In genomic region chr19:13978306-13978705, GRCh38 we compare ENCODE assay signal across 9 cellular contexts. TPM values are rescaled to one million over a fixed set of nuclear protein-coding genes. Genes with fewer than 3 reads are reported as not detected.
DNase-seq lines count a peak whose midpoint lies in the region; ATAC-seq and TF ChIP-seq lines count a peak whose summit lies in the region.
"Had no signal": no experiment of that assay in that cellular context is flagged by ENCODE, and none has a peak within 500 bp of the region (broad histone marks: within the 10 kb centered on the region; RNA-seq: fewer than 3 reads in every experiment).

No MANE protein-coding gene starts in this region.

- DNase-seq in GM23338 (ENCODE audit: low spot score) (peak; percentile 99), SK-N-MC (ENCODE audit: low read depth, low spot score) (no peak), osteocyte (ENCODE audit: extremely low spot score, unreplicated experiment) (no peak), AG08396 (ENCODE audit: low spot score) (no peak), SHP77 (lab: John Stamatoyannopoulos, UW) (no peak), osteoblast (ENCODE audit: insufficient read length, low spot score, missing footprints) (no peak)

- H3K4me1 Mint-ChIP-seq in GM23338 (peaks cover 18% of the 10 kb centered on the region), osteocyte (ENCODE audit: unreplicated experiment) (peaks cover 4% of the 10 kb centered on the region)

- H3K36me3 ChIP-seq in GM23338 (ENCODE audit: insufficient read depth) (no peaks in the 10 kb centered on the region), SK-N-MC (ENCODE audit: insufficient read depth, low read length) (no peaks in the 10 kb centered on the region), gastroesophageal sphincter (peaks cover 0 to 54% of the 10 kb centered on the region in 2 donors), osteoblast (ENCODE audit: insufficient read depth, low read length) (peaks cover 11% of the 10 kb centered on the region)

- H3K9me3 ChIP-seq in SK-N-MC (ENCODE audit: low read depth, low read length) (no peaks in the 10 kb centered on the region), gastroesophageal sphincter (no peaks in the 10 kb centered on the region), osteoblast (ENCODE audit: low read depth, low read length) (no peaks in the 10 kb centered on the region)

- H3K9ac ChIP-seq in SK-N-MC (ENCODE audit: insufficient read length) = no peak overlapping the region

- H4K20me1 ChIP-seq in GM23338 (replicated peaks; ENCODE audit: insufficient read depth) = no peaks in the 10 kb centered on the region
- H4K20me1 ChIP-seq in osteoblast (ENCODE audit: insufficient read depth, low read length) = no peaks in the 10 kb centered on the region

- no peak for TF ChIP-seq EP300 in gastroesophageal sphincter (IDR thresholded peaks at IDR 0.05)

- H3K9me2 ChIP-seq in GM23338 (ENCODE audit: insufficient read depth) = no peaks in the 10 kb centered on the region

- no peak for TF ChIP-seq POLR2A in gastroesophageal sphincter (IDR thresholded peaks at IDR 0.05)

- H3K36me3 Mint-ChIP-seq in GM23338 (ENCODE audit: low read depth) = no peaks in the 10 kb centered on the region; the same call in 2 of the 3 replicates
- H3K36me3 Mint-ChIP-seq in osteocyte (ENCODE audit: unreplicated experiment) = peaks cover 19% of the 10 kb centered on the region

- H3K4me2 ChIP-seq in GM23338 = peak overlapping the region; percentile 92
- H3K4me2 ChIP-seq in osteoblast (ENCODE audit: insufficient read depth, low read length) = no peak overlapping the region

- peak; percentile 83 for ATAC-seq in GM23338
- peak; percentile 87 for ATAC-seq in gastroesophageal sphincter
- no peak for ATAC-seq in GM18519 (IDR thresholded peaks at IDR 0.05; ENCODE audit: low FRiP score, unreplicated experiment)

- no peaks in the 10 kb centered on the region for H3K27me3 ChIP-seq in GM23338 (ENCODE audit: insufficient read depth)
- H3K27me3 ChIP-seq in gastroesophageal sphincter = no peaks in the 10 kb centered on the region
- no peaks in the 10 kb centered on the region for H3K27me3 ChIP-seq in osteoblast (ENCODE audit: insufficient read depth, low read length)

- no peak overlapping the region for H3K27ac ChIP-seq in GM23338 (ENCODE audit: low read depth)
- H3K27ac ChIP-seq in SK-N-MC = peak overlapping the region; percentile 81
- H3K27ac ChIP-seq in gastroesophageal sphincter = peak overlapping the region in 3 of 4 donors; percentile 79 to 84 (median 83)
- H3K27ac ChIP-seq in osteoblast (ENCODE audit: low read depth, low read length) = no peak overlapping the region

- H3F3A ChIP-seq in GM23338 (replicated peaks; ENCODE audit: low read depth) = no peaks in the 10 kb centered on the region

- no peaks in the 10 kb centered on the region for H3K9me3 Mint-ChIP-seq in GM23338
- H3K9me3 Mint-ChIP-seq in osteocyte (ENCODE audit: unreplicated experiment) = no peaks in the 10 kb centered on the region
- H3K9me3 Mint-ChIP-seq: stimulated activated naive CD8-positive, alpha-beta T cell treated with anti-CD3 and anti-CD28 coated beads, Interleukin-15, Interleukin-2, amounts not matched to agents 100 ng/mL and 50 ng/mL, for 24 hours had no signal

- H3K4me3 ChIP-seq in GM23338 = peak overlapping the region; percentile 66
- H3K4me3 ChIP-seq in SK-N-MC = peak overlapping the region; percentile 69
- H3K4me3 ChIP-seq in gastroesophageal sphincter = peak overlapping the region; percentile 39 to 66
- H3K4me3 ChIP-seq in osteoblast (ENCODE audit: insufficient read depth, low read length) = no peak overlapping the region

- H3K4me3 Mint-ChIP-seq in GM23338 (peak overlapping the region; percentile 60), osteocyte (ENCODE audit: unreplicated experiment) (peak overlapping the region; percentile 48)

- no CpG with 5 or more reads among the region's 19 CpGs for WGBS in gastroesophageal sphincter (ENCODE audit: low coverage in 1 of 2), 2 donors

- H3K79me2 ChIP-seq in GM23338 (replicated peaks; ENCODE audit: insufficient read depth) (no peaks in the 10 kb centered on the region), osteoblast (ENCODE audit: insufficient read depth, low read length) (no peaks in the 10 kb centered on the region)

- H2AFZ ChIP-seq in GM23338 (no peak overlapping the region), osteoblast (ENCODE audit: low read length) (no peak overlapping the region)

- peaks cover 23% of the 10 kb centered on the region for H3K4me1 ChIP-seq in GM23338 (ENCODE audit: insufficient read depth)
- H3K4me1 ChIP-seq in gastroesophageal sphincter = peaks cover 0 to 23% (median 16%) of the 10 kb centered on the region in 3 donors
- H3K4me1 ChIP-seq in osteoblast (ENCODE audit: insufficient read depth, low read length) = no peaks in the 10 kb centered on the region

- H3K27ac Mint-ChIP-seq in GM23338 (peak overlapping the region; percentile 81), osteocyte (ENCODE audit: unreplicated experiment) (no peak overlapping the region)
- H3K27ac Mint-ChIP-seq: stimulated activated naive CD8-positive, alpha-beta T cell treated with anti-CD3 and anti-CD28 coated beads, Interleukin-15, Interleukin-2, amounts not matched to agents 100 ng/mL and 50 ng/mL, for 24 hours had no signal

- TF ChIP-seq CTCF in GM23338 (conservative IDR thresholded peaks at IDR 0.05; ENCODE audit: low read depth in 2 of 2) (no peak), gastroesophageal sphincter (IDR thresholded peaks at IDR 0.05) (no peak), osteocyte (IDR thresholded peaks at IDR 0.05) (no peak), osteoblast (IDR thresholded peaks at IDR 0.05; ENCODE audit: extremely low read depth, low read depth, low read length) (no peak)

- H3K27me3 Mint-ChIP-seq in GM23338 (ENCODE audit: insufficient read depth, low read depth, poor library complexity) = peaks cover 14% of the 10 kb centered on the region
- H3K27me3 Mint-ChIP-seq in osteocyte (ENCODE audit: unreplicated experiment) = no peaks in the 10 kb centered on the region
- H3K27me3 Mint-ChIP-seq: stimulated activated naive CD8-positive, alpha-beta T cell treated with anti-CD3 and anti-CD28 coated beads, Interleukin-15, Interleukin-2, amounts not matched to agents 100 ng/mL and 50 ng/mL, for 24 hours had no signal

TF ChIP-seq in GM23338, 12 proteins besides CTCF, POLR2A, EP300 and RAD21:
- TF ChIP-seq ZNF331 (CRISPR knock-in tag; IDR thresholded peaks at IDR 0.05; ENCODE audit: low read depth) (no peak), NANOG (IDR thresholded peaks at IDR 0.05; ENCODE audit: borderline replicate concordance) (no peak), ZNF114 (CRISPR knock-in tag; IDR thresholded peaks at IDR 0.05) (no peak), CREB1 (CRISPR knock-in tag; IDR thresholded peaks at IDR 0.05; ENCODE audit: low read depth) (no peak)

RNA-seq across cellular contexts. Expression of gene DCAF15, which starts 26.0 kb away (rescaled TPM):
- 74.8 and 81.3 TPM in 2 replicates for total RNA-seq in GM23338 (2014; rRNA removed; shearing (Covaris generic))
- polyA plus RNA-seq in GM23338 (2016; fragmentation: Nextera tagmentation; extraction: Ambion mirVana) = 39.5 and 41.6 TPM in 2 replicates
- 10 to 100 TPM in 2 of 4 donors, 1 to 10 TPM in 2; 5.3 to 20.8 (median 14.5) TPM for total RNA-seq in gastroesophageal sphincter
- total RNA-seq in osteocyte = 27.4 and 29.3 TPM in 2 replicates
- 11.5 and 11.9 TPM in 2 replicates for total RNA-seq in osteoblast

RNA-seq across cellular contexts. Expression of gene RFX1, which starts 27.8 kb away (rescaled TPM):
- total RNA-seq in GM23338 (2014; rRNA removed; shearing (Covaris generic)) = 10.1 and 11.8 TPM in 2 replicates
- 8.9 and 9.4 TPM in 2 replicates for polyA plus RNA-seq in GM23338 (2016; fragmentation: Nextera tagmentation; extraction: Ambion mirVana)
- 1 to 10 TPM; 2.0 to 5.9 (median 3.9) TPM for total RNA-seq in gastroesophageal sphincter
- total RNA-seq in osteocyte = 12.3 and 15.7 TPM in 2 replicates
- total RNA-seq in osteoblast = 2.4 and 2.5 TPM in 2 replicates

RNA-seq across cellular contexts. Expression of gene PODNL1, which starts 40.1 kb away (rescaled TPM):
- total RNA-seq in GM23338 (2014; rRNA removed; shearing (Covaris generic)) = 0.24 TPM in 1 of 2 replicates, not detected in the other
- 1.3 TPM in 1 of 2 replicates, not detected in the other for polyA plus RNA-seq in GM23338 (2016; fragmentation: Nextera tagmentation; extraction: Ambion mirVana)
- total RNA-seq in gastroesophageal sphincter (under 1 TPM in 2 of 4 donors, not detected in 2; 0.62 to 0.67 TPM), osteocyte (2.3 and 2.4 TPM in 2 replicates), osteoblast (4.0 and 6.5 TPM in 2 replicates)

RNA-seq across cellular contexts. Expression of gene RLN3, which starts 49.6 kb away (rescaled TPM):
- not detected in 2 replicates for total RNA-seq in GM23338 (2014; rRNA removed; shearing (Covaris generic))
- not detected in 2 replicates for polyA plus RNA-seq in GM23338 (2016; fragmentation: Nextera tagmentation; extraction: Ambion mirVana)
- total RNA-seq in gastroesophageal sphincter = not detected
- total RNA-seq in osteocyte = not detected in 2 replicates
- not detected in 2 replicates for total RNA-seq in osteoblast

RNA-seq across cellular contexts. Expression of gene IL27RA, which starts 53.3 kb away (rescaled TPM):
- 11.4 and 12.8 TPM in 2 replicates for total RNA-seq in GM23338 (2014; rRNA removed; shearing (Covaris generic))
- 7.7 and 8.3 TPM in 2 replicates for polyA plus RNA-seq in GM23338 (2016; fragmentation: Nextera tagmentation; extraction: Ambion mirVana)
- 1 to 10 TPM; 1.1 to 5.4 (median 3.1) TPM for total RNA-seq in gastroesophageal sphincter
- total RNA-seq in osteocyte = 1.8 and 1.9 TPM in 2 replicates
- 1.1 and 1.2 TPM in 2 replicates for total RNA-seq in osteoblast

Comparison
In these comparisons a context has a peak if more than half of its experiments do, and no peak if none do; other contexts are left out.
1. H3K27ac ChIP-seq: peak in SK-N-MC (single experiment) and gastroesophageal sphincter (3 of 4); none in GM23338 (single experiment) and osteoblast (single experiment).